In genomic region chr16:30445408-30446202, GRCh38 we compare ENCODE assay signal across 8 cellular contexts. TPM values are rescaled to one million over a fixed set of nuclear protein-coding genes. Genes with fewer than 3 reads are reported as not detected.
DNase-seq lines count a peak whose midpoint lies in the region; ATAC-seq and TF ChIP-seq lines count a peak whose summit lies in the region.

SEPHS2 (minus strand) TSS chr16:30445874; CDS start chr16:30445727, 147 bp downstream.

- peak; percentile 42 for TF ChIP-seq CTCF in GM13976 (IDR thresholded peaks at IDR 0.05; ENCODE audit: borderline replicate concordance, control extremely low read depth, extremely low read depth, insufficient read depth, missing control alignments)
- TF ChIP-seq CTCF in ascending aorta (IDR thresholded peaks at IDR 0.05): peak; percentile 41 to 59 (median 42)

- peak; percentile 93 for DNase-seq in GM13976 (ENCODE audit: low spot score)
- peak; percentile 59 for DNase-seq in NCI-H187 treated with DMSO at 0.1 percent for 48 hours (lab: John Stamatoyannopoulos, UW)
- DNase-seq in ascending aorta (ENCODE audit: low spot score in 2 of 2): peak; percentile 99 to 100
- peak; percentile 94 for DNase-seq in hepatic stellate cell (ENCODE audit: low spot score)
- peak; percentile 98 to 99 for DNase-seq in aorta

- H3K27ac ChIP-seq in ascending aorta (peak within 1 kb of the TSS; percentile 92 to 97), rectal smooth muscle tissue (ENCODE audit: low read depth, low read length) (peak within 1 kb of the TSS; percentile 96), aorta (ENCODE audit: low read depth in 1 of 2, low read length in 2 of 2) (peak within 1 kb of the TSS; percentile 61 to 64)

- H3K9me3 ChIP-seq in ascending aorta: no peaks in the 10 kb centered on the region
- H3K9me3 ChIP-seq in aorta (ENCODE audit: control insufficient read depth, low read length): no peaks in the 10 kb centered on the region

- intact Hi-C loops in T-helper 2 cell treated with Interferon-gamma antibody and Interleukin-4, amounts not matched to agents 100 ng/mL and 5 ng/mL, for 36 hours (cut with micrococcal nuclease): loop anchor here (1.0 kb wide), 2 partner anchors 15 to 28 kb away; partner anchors contain the start of gene DCTPP1
- intact Hi-C loops in ascending aorta (cut with DNase I): loop anchor here (1.0 to 2.0 kb wide), 4 partner anchors 15 to 89 kb away; partner anchors contain the start of genes DCTPP1, ZNF48, ZNF747 and ZNF768
- intact Hi-C loops in aorta (cut with DNase I): loop anchor here in 1 of 2 donors (5.0 to 10.0 kb wide), 2 partner anchors 82 to 209 kb away; partner anchors contain the start of genes FBRS, PRR14 and ZNF768

- ATAC-seq in HG02870 (IDR thresholded peaks at IDR 0.05; ENCODE audit: unreplicated experiment) (peak; percentile 90), aorta (ENCODE audit: low FRiP score) (peak; percentile 96)

- H3K9ac ChIP-seq in rectal smooth muscle tissue (ENCODE audit: low read length): peak within 1 kb of the TSS; percentile 93

- H3K4me3 ChIP-seq in ascending aorta: peak within 1 kb of the TSS; percentile 79 to 97
- peak within 1 kb of the TSS; percentile 94 for H3K4me3 ChIP-seq in rectal smooth muscle tissue (ENCODE audit: low read length)
- peak within 1 kb of the TSS; percentile 68 to 87 for H3K4me3 ChIP-seq in aorta (ENCODE audit: low read length in 2 of 2)

- peaks cover 5 to 16% of the 10 kb centered on the region in 2 donors for H3K4me1 ChIP-seq in ascending aorta
- H3K4me1 ChIP-seq in rectal smooth muscle tissue (ENCODE audit: control insufficient read depth, insufficient read depth, low read length): peaks cover 6% of the 10 kb centered on the region
- H3K4me1 ChIP-seq in aorta (ENCODE audit: control insufficient read depth in 1 of 2, insufficient read depth in 2 of 2, low read length in 2 of 2): no peaks in the 10 kb centered on the region

- H3K27me3 ChIP-seq in ascending aorta: no peaks in the 10 kb centered on the region
- H3K27me3 ChIP-seq in rectal smooth muscle tissue (ENCODE audit: control insufficient read depth, insufficient read depth, low read length): no peaks in the 10 kb centered on the region
- no peaks in the 10 kb centered on the region for H3K27me3 ChIP-seq in aorta (ENCODE audit: control insufficient read depth in 1 of 2, insufficient read depth in 2 of 2, low read length in 1 of 2)

- in situ Hi-C loops in GM13976 (cut with MboI; ENCODE audit: low sequenced_read_pairs, unreplicated experiment): loop anchor here (25.0 kb wide), 1 partner anchor 167 kb away; the partner anchor contains the start of gene ZNF689

- 0% methylated on average over 44 to 59 of the region's 59 CpGs for WGBS in aorta, 2 donors

- H3K36me3 ChIP-seq in ascending aorta (peaks cover 0 to 4% of the 10 kb centered on the region in 2 donors), rectal smooth muscle tissue (ENCODE audit: control insufficient read depth, insufficient read depth, low read length) (peaks cover 5% of the 10 kb centered on the region), aorta (ENCODE audit: control insufficient read depth in 1 of 2, insufficient read depth in 2 of 2, low read length in 1 of 2) (no peaks in the 10 kb centered on the region)

RNA-seq across cellular contexts. Expression of gene SEPHS2, which starts in this region (rescaled TPM):
- total RNA-seq in T-helper 2 cell treated with Interferon-gamma antibody and Interleukin-4, amounts not matched to agents 100 ng/mL and 5 ng/mL, for 36 hours: 73.9 and 78.5 TPM in 2 replicates
- total RNA-seq in ascending aorta (22.8 TPM), aorta (10 to 100 TPM; 25.1 to 29.3 TPM)
- polyA plus RNA-seq in aorta: 10 to 100 TPM; 25.2 to 52.3 TPM

Comparison
In these comparisons a context has a peak if more than half of its experiments do, and no peak if none do; other contexts are left out.
1. Peak in every context shown above with its lines: DNase-seq, ATAC-seq, H3K4me3 ChIP-seq and H3K27ac ChIP-seq.